8 cellular contexts compared by ENCODE assay signal in the genomic region with DNA sequence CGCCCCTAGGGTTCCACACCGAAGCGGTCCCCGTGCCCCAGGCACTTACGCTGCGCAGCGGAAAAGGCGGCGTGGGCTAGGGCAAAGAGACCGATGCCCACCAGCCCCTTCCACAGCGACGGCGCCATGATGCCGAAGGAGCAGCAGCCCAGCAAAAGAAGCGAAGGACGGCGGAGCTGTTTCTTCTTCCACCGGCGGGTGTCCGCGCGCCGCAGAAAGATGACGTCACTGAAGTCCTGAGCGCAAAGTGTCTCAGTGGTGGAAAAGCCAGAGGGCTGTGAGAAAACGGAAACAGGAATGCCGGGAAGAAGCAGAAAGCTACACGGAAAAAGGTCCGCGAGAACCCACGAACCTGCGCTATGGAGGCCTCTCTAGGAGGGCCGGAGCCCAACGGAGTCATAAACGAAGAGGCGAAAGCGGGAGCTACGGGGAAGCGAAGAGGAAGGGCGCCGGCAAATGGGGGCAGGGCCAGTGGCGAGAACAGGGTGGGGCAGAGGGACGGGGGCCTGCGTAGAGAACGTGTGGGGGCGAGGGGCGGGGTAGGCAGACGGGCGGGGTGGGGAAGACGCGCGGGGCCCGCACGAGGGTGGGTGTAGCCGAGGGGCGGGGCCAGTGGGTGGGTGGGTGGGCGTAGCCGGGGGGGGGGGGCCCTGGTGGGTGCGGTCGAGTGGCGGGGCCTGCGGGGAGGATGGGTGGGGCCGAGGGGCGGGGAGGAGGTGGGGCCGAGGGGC. TPM values are rescaled to one million over a fixed set of nuclear protein-coding genes. Genes with fewer than 3 reads are reported as not detected.
DNase-seq lines count a peak whose midpoint lies in the region; ATAC-seq and TF ChIP-seq lines count a peak whose summit lies in the region.

A gene (minus strand): TSS at position 441 of the 731 bp plus-strand sequence. CDS start 313 bp downstream, at position 128.

- ATAC-seq in HG02759 (IDR thresholded peaks at IDR 0.05; ENCODE audit: unreplicated experiment), result peak; percentile 85
- peak; percentile 92 for ATAC-seq in activated naive CD8-positive, alpha-beta T cell treated with anti-CD3 and anti-CD28 coated beads, Interleukin-2, amount 50 U/mL, for 24 hours

- intact Hi-C loops in tibial artery (cut with DNase I; ENCODE audit: low total_unique reads), result no loop called here

- peak within 1 kb of the TSS; percentile 53 for H3K9ac ChIP-seq in parathyroid adenoma

- no peaks in the 10 kb centered on the region for H3K27me3 Mint-ChIP-seq in activated naive CD8-positive, alpha-beta T cell treated with anti-CD3 and anti-CD28 coated beads, Interleukin-2, amount 50 U/mL, for 24 hours

- peaks cover 25% of the 10 kb centered on the region for H3K4me1 Mint-ChIP-seq in activated naive CD8-positive, alpha-beta T cell treated with anti-CD3 and anti-CD28 coated beads, Interleukin-2, amount 50 U/mL, for 24 hours

- H3K4me3 ChIP-seq in cardiac muscle cell (peak within 1 kb of the TSS; percentile 96), parathyroid adenoma (ENCODE audit: low read depth, low read length) (peak within 1 kb of the TSS; percentile 87), tibial artery (peak within 1 kb of the TSS; percentile 79 to 83)

- H3K9me3 ChIP-seq in cardiac muscle cell (ENCODE audit: low read depth) (no peaks in the 10 kb centered on the region), parathyroid adenoma (ENCODE audit: control insufficient read depth, low read length) (no peaks in the 10 kb centered on the region), tibial artery (no peaks in the 10 kb centered on the region)

- H3K27ac ChIP-seq in cardiac muscle cell, result peak within 1 kb of the TSS; percentile 94
- peak within 1 kb of the TSS; percentile 94 for H3K27ac ChIP-seq in parathyroid adenoma
- H3K27ac ChIP-seq in tibial artery, result peak within 1 kb of the TSS; percentile 86 to 94

- TF ChIP-seq POLR2A in GM10847 (IDR thresholded peaks at IDR 0.05; ENCODE audit: extremely low read depth, insufficient read length), result peak; percentile 43

- peak within 1 kb of the TSS; percentile 94 for H3K4me3 Mint-ChIP-seq in activated naive CD8-positive, alpha-beta T cell treated with anti-CD3 and anti-CD28 coated beads, Interleukin-2, amount 50 U/mL, for 24 hours

- peak within 1 kb of the TSS; percentile 73 for H3K4me2 ChIP-seq in parathyroid adenoma (ENCODE audit: low read length)

- no peaks in the 10 kb centered on the region for H3K36me3 Mint-ChIP-seq in activated naive CD8-positive, alpha-beta T cell treated with anti-CD3 and anti-CD28 coated beads, Interleukin-2, amount 50 U/mL, for 24 hours (ENCODE audit: low read depth)

- H3K9me3 Mint-ChIP-seq in activated naive CD8-positive, alpha-beta T cell treated with anti-CD3 and anti-CD28 coated beads, Interleukin-2, amount 50 U/mL, for 24 hours, result no peaks in the 10 kb centered on the region

- TF ChIP-seq CTCF in cardiac muscle cell (IDR thresholded peaks at IDR 0.05; ENCODE audit: low read depth, low read length), result no peak
- no peak for TF ChIP-seq CTCF in parathyroid adenoma (IDR thresholded peaks at IDR 0.05)
- TF ChIP-seq CTCF in tibial artery (IDR thresholded peaks at IDR 0.05), result no peak

- H3K4me1 ChIP-seq in cardiac muscle cell (ENCODE audit: low read depth) (no peaks in the 10 kb centered on the region), parathyroid adenoma (no peaks in the 10 kb centered on the region), tibial artery (peaks cover 0 to 22% (median 9%) of the 10 kb centered on the region in 4 donors)

- H3K36me3 ChIP-seq in cardiac muscle cell (no peaks in the 10 kb centered on the region), parathyroid adenoma (ENCODE audit: control insufficient read depth, insufficient read depth, low read length) (no peaks in the 10 kb centered on the region), tibial artery (no peaks in the 10 kb centered on the region)

- DNase-seq in NCI-H1417 treated with DMSO at 0.1 percent for 48 hours (lab: John Stamatoyannopoulos, UW), result peak; percentile 71
- peak; percentile 85 for DNase-seq in SW480 (ENCODE audit: low spot score)
- peak; percentile 77 for DNase-seq in activated naive CD8-positive, alpha-beta T cell treated with anti-CD3 and anti-CD28 coated beads, Interleukin-2, amount 50 U/mL, for 24 hours
- DNase-seq in cardiac muscle cell (ENCODE audit: low read depth in 1 of 2, low spot score in 1 of 2), result peak; percentile 81 to 88
- DNase-seq in tibial artery, result peak; percentile 78 to 88

- H3K27me3 ChIP-seq in cardiac muscle cell, result no peaks in the 10 kb centered on the region
- no peaks in the 10 kb centered on the region for H3K27me3 ChIP-seq in parathyroid adenoma (ENCODE audit: control insufficient read depth, insufficient read depth, low read length)
- H3K27me3 ChIP-seq in tibial artery, result no peaks in the 10 kb centered on the region

- peak within 1 kb of the TSS; percentile 89 for H2AFZ ChIP-seq in parathyroid adenoma

- no peaks in the 10 kb centered on the region for H3K79me2 ChIP-seq in parathyroid adenoma

- H3K27ac Mint-ChIP-seq in activated naive CD8-positive, alpha-beta T cell treated with anti-CD3 and anti-CD28 coated beads, Interleukin-2, amount 50 U/mL, for 24 hours, result peak within 1 kb of the TSS; percentile 89

RNA-seq across cellular contexts. Expression of the gene that starts here (rescaled TPM):
- total RNA-seq in cardiac muscle cell, result 8.3 and 8.5 TPM in 2 replicates
- 9.5 and 10.5 TPM in 2 replicates for polyA plus RNA-seq in cardiac muscle cell

Comparison
In these comparisons a context has a peak if more than half of its experiments do, and no peak if none do; other contexts are left out.
1. Peak in every context shown above with its lines: DNase-seq, ATAC-seq, H3K4me3 ChIP-seq and H3K27ac ChIP-seq.